28 cellular contexts compared by ENCODE assay signal in the genomic region with DNA sequence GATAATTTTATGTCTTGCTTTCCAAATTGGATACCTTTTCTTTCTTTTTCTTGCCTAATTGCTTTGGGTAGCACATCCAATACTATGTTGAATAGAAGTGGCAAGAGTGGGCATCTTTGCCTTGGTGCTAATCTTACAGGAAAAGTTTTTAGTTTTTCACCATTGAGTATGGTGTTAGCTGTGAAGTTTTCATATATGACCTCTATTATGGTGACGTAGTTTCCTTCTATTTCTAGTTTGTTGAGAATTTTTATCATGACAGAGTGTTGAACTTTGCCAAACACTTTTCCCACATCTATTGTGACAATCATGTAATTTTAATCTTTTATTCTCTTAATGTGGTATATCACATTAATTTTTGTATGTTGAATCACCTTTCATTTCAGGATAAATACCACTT.
"Had no signal": no experiment of that assay in that cellular context is flagged by ENCODE, and none has a peak within 500 bp of the region (broad histone marks: within the 10 kb centered on the region; RNA-seq: fewer than 3 reads in every experiment).

No MANE protein-coding gene starts in this region.

- H3K36me3 ChIP-seq: ascending aorta, breast epithelium, cardiac muscle cell, esophagus muscularis mucosa, gastrocnemius medialis had no signal

- H3K4me3 Mint-ChIP-seq: activated CD4-positive, alpha-beta memory T cell treated with anti-CD3 and anti-CD28 coated beads for 36 hours; activated CD4-positive, alpha-beta T cell treated with anti-CD3 and anti-CD28 coated beads for 36 hours; activated CD8-positive, alpha-beta memory T cell treated with anti-CD3 and anti-CD28 coated beads, Interleukin-2, amount 10 ng/mL, durations not matched to agents 7 days and 5 days; activated CD8-positive, alpha-beta T cell treated with anti-CD3 and anti-CD28 coated beads, Interleukin-2, amount 10 ng/mL, durations not matched to agents 7 days and 5 days; activated naive CD4-positive, alpha-beta T cell treated with anti-CD3 and anti-CD28 coated beads, Interleukin-2, amount 10 ng/mL, durations not matched to agents 7 days and 5 days; brain; dendritic cell treated with granulocyte-macrophage colony-stimulating factor and Interleukin-4, amounts not matched to agents 40 ng/mL and 50 ng/mL, for 4 days had no signal

- DNase-seq: activated CD4-positive, alpha-beta memory T cell treated with anti-CD3 and anti-CD28 coated beads for 36 hours; activated CD4-positive, alpha-beta T cell treated with anti-CD3 and anti-CD28 coated beads for 36 hours; activated CD4-positive, CD25-positive, alpha-beta regulatory T cell; activated CD4-positive, CD25-positive, alpha-beta regulatory T cell treated with anti-CD3 and anti-CD28 coated beads, Interleukin-2, amount 50 U/mL, for 72 hours; activated CD8-positive, alpha-beta memory T cell treated with anti-CD3 and anti-CD28 coated beads, Interleukin-2, amount 10 ng/mL, durations not matched to agents 7 days and 5 days; activated CD8-positive, alpha-beta memory T cell treated with anti-CD3 and anti-CD28 coated beads, Interleukin-2, amount 50 U/mL, for 4 hours; activated CD8-positive, alpha-beta T cell treated with anti-CD3 and anti-CD28 coated beads, Interleukin-2, amount 10 ng/mL, durations not matched to agents 7 days and 5 days; activated gamma-delta T cell; activated naive CD4-positive, alpha-beta T cell; activated naive CD4-positive, alpha-beta T cell treated with anti-CD3 and anti-CD28 coated beads, Interleukin-2, amount 10 ng/mL, durations not matched to agents 7 days and 5 days; activated T-cell treated with anti-CD3 and anti-CD28 coated beads, Interleukin-2, amount 50 U/mL, for 1 hour; activated T-cell treated with anti-CD3 and anti-CD28 coated beads, Interleukin-2, amount 50 U/mL, for 48 hours; central memory CD4-positive, alpha-beta T cell; dorsolateral prefrontal cortex; effector memory CD4-positive, alpha-beta T cell; erythroblast; gastrocnemius medialis; glutamatergic neuron had no signal

- H3K27ac ChIP-seq: ascending aorta, breast epithelium, cardiac muscle cell, coronary artery, dorsolateral prefrontal cortex, esophagus muscularis mucosa, foreskin keratinocyte, gastrocnemius medialis had no signal

- H3K27ac Mint-ChIP-seq: activated CD4-positive, alpha-beta memory T cell treated with anti-CD3 and anti-CD28 coated beads for 36 hours; activated naive CD4-positive, alpha-beta T cell treated with anti-CD3 and anti-CD28 coated beads, Interleukin-2, amount 50 U/mL, for 72 hours; brain; dendritic cell treated with granulocyte-macrophage colony-stimulating factor and Interleukin-4, amounts not matched to agents 40 ng/mL and 50 ng/mL, for 4 days had no signal

- ATAC-seq: gastrocnemius medialis had no signal

- H3K4me3 ChIP-seq: ascending aorta, breast epithelium, cardiac muscle cell, coronary artery, dorsolateral prefrontal cortex, esophagus muscularis mucosa, gastrocnemius medialis had no signal

- H3K36me3 Mint-ChIP-seq: activated CD4-positive, alpha-beta memory T cell treated with anti-CD3 and anti-CD28 coated beads for 36 hours; brain had no signal

- H3K27me3 Mint-ChIP-seq: activated CD4-positive, alpha-beta T cell treated with anti-CD3 and anti-CD28 coated beads for 36 hours; activated CD4-positive, alpha-beta T cell treated with anti-CD3 and anti-CD28 coated beads, Interleukin-2, amount 10 ng/mL, durations not matched to agents 24 days and 14 days; dendritic cell treated with granulocyte-macrophage colony-stimulating factor and Interleukin-4, amounts not matched to agents 40 ng/mL and 50 ng/mL, for 4 days had no signal

- H3K9me3 Mint-ChIP-seq: dendritic cell treated with granulocyte-macrophage colony-stimulating factor and Interleukin-4, amounts not matched to agents 40 ng/mL and 50 ng/mL, for 4 days had no signal

- H3K9me3 ChIP-seq: ascending aorta, breast epithelium, gastrocnemius medialis had no signal

- H3K27me3 ChIP-seq: ascending aorta, breast epithelium, cardiac muscle cell, dorsolateral prefrontal cortex, esophagus muscularis mucosa, foreskin keratinocyte, gastrocnemius medialis had no signal

- H3K4me1 ChIP-seq: ascending aorta, breast epithelium, esophagus muscularis mucosa, foreskin keratinocyte had no signal
